Comparison of ENCODE assay signal across 1 cellular context in genomic region chr14:104152246-104152575, GRCh38.
TF ChIP-seq lines count a peak whose summit lies in the region.

No MANE protein-coding gene starts in this region.

TF ChIP-seq in SK-N-SH, 30 proteins besides CTCF, POLR2A, EP300 and RAD21 (continued from another document):
- TF ChIP-seq POLR2AphosphoS5 (IDR thresholded peaks at IDR 0.05; ENCODE audit: low read depth, low read length): no peak
TF ChIP-seq in SK-N-SH: peak in this region for 0.
